Comparison of ENCODE assay signal across 12 cellular contexts in genomic region chr16:30528799-30529457, GRCh38. TPM values are rescaled to one million over a fixed set of nuclear protein-coding genes. Genes with fewer than 3 reads are reported as not detected.
DNase-seq lines count a peak whose midpoint lies in the region; ATAC-seq, FAIRE-seq and TF ChIP-seq lines count a peak whose summit lies in the region.
"Had no signal": no experiment of that assay in that cellular context is flagged by ENCODE, and none has a peak within 500 bp of the region (broad histone marks: within the 10 kb centered on the region; RNA-seq: fewer than 3 reads in every experiment).

No MANE protein-coding gene starts in this region.

- CTCF ChIA-PET in activated naive CD4-positive, alpha-beta T cell treated with anti-CD3 and anti-CD28 coated beads for 36 hours (lab: Charles Lee) = interaction anchor here (0.7 to 3.4 kb wide), 7 partner anchors 28 to 86 kb away, joined by 3 to 9 read pairs (median 3); partner anchors contain the start of gene SEPHS2
- CTCF ChIA-PET in H1 (lab: Charles Lee; ENCODE audit: partially characterized antibody) = interaction anchor here (0.6 to 2.9 kb wide), 9 partner anchors 29 to 86 kb away, joined by 3 to 12 read pairs (median 3); partner anchors contain the start of gene ZNF688

- H3K27me3 ChIP-seq in H1 (replicated peaks in 1 of 4; ENCODE audit: control insufficient read depth in 3 of 4, extremely low read depth in 1 of 4, insufficient read depth in 3 of 4, low read length in 3 of 4) (no peaks in the 10 kb centered on the region), tibial nerve (no peaks in the 10 kb centered on the region)

- H3K27me3 Mint-ChIP-seq in activated naive CD4-positive, alpha-beta T cell treated with anti-CD3 and anti-CD28 coated beads for 36 hours (ENCODE audit: low read depth) = no peaks in the 10 kb centered on the region

- TF ChIP-seq CTCF in H1 (IDR thresholded peaks at IDR 0.05; ENCODE audit: control extremely low read depth in 1 of 3, insufficient read depth in 1 of 3, low read depth in 1 of 3, low read length in 3 of 3) = no peak
- no peak for TF ChIP-seq CTCF in tibial nerve (IDR thresholded peaks at IDR 0.05)

- peaks cover 2% of the 10 kb centered on the region for H3K79me1 ChIP-seq in H1 (ENCODE audit: low read depth, low read length)

- POLR2A ChIA-PET in H1 (lab: Charles Lee; ENCODE audit: partially characterized antibody) = interaction anchor here (1.0 to 3.2 kb wide), 9 partner anchors 10 to 99 kb away, joined by 3 to 20 read pairs (median 3); partner anchors contain the start of genes DCTPP1 and ZNF764

- no peak overlapping the region; a peak in 1 of 7 replicates for H3K9ac ChIP-seq in H1 (replicated peaks in 1 of 4; ENCODE audit: extremely low read depth in 1 of 4, low read depth in 3 of 4, low read length in 3 of 4)

- H3K23me2 ChIP-seq in H1 (ENCODE audit: low read depth, low read length) = peaks cover 2% of the 10 kb centered on the region; the same call in 1 of the 2 replicates

- H3K56ac ChIP-seq in H1 (replicated peaks; ENCODE audit: insufficient read length, low read depth, low read length) = no peak overlapping the region

- H4K20me1 ChIP-seq in H1 (replicated peaks in 1 of 2; ENCODE audit: control insufficient read depth in 1 of 2, insufficient read depth in 2 of 2, low read length in 2 of 2) = peaks cover 0 to 7% of the 10 kb centered on the region in 2 experiments

- no peak overlapping the region for H3K14ac ChIP-seq in H1 (ENCODE audit: insufficient read length)

- no peak overlapping the region for H3K18ac ChIP-seq in H1 (ENCODE audit: extremely low read depth, low read length)

- TF ChIP-seq POLR2A in H1 (IDR thresholded peaks at IDR 0.05; ENCODE audit: control extremely low read depth in 1 of 2, low read depth in 2 of 2, low read length in 2 of 2) (no peak), tibial nerve (IDR thresholded peaks at IDR 0.05) (no peak)

- H2BK5ac ChIP-seq in H1 (ENCODE audit: low read depth, low read length) = no peak overlapping the region

- H3K36me3 ChIP-seq in H1 (ENCODE audit: control insufficient read depth in 2 of 4, insufficient read depth in 4 of 4, low read length in 3 of 4) (peaks cover 0 to 18% (median 2%) of the 10 kb centered on the region in 4 experiments; a peak in 2 of 8 replicates), tibial nerve (peaks cover 0 to 50% (median 7%) of the 10 kb centered on the region in 3 donors)

- no peak overlapping the region for H3K4me3 Mint-ChIP-seq in activated naive CD4-positive, alpha-beta T cell treated with anti-CD3 and anti-CD28 coated beads for 36 hours

- no peak overlapping the region; the same call in 1 of the 2 replicates for H4K8ac ChIP-seq in H1 (ENCODE audit: extremely low read depth, insufficient read depth, low read length)

- no peak overlapping the region for H3K27ac ChIP-seq in H1 (ENCODE audit: low read depth, low read length)
- H3K27ac ChIP-seq in tibial nerve = peak overlapping the region in 3 of 4 donors; percentile 93 to 99 (median 98)

- H3K9me3 ChIP-seq in H1 (ENCODE audit: insufficient read depth in 2 of 2, low read depth in 1 of 2, low read length in 1 of 2) (no peaks in the 10 kb centered on the region), tibial nerve (no peaks in the 10 kb centered on the region)

- H3K4me3 ChIP-seq in H1 (ENCODE audit: extremely low read depth in 1 of 4, insufficient read depth in 2 of 4, low read depth in 3 of 4, low read length in 4 of 4) = no peak overlapping the region
- no peak overlapping the region for H3K4me3 ChIP-seq in tibial nerve

- no peak overlapping the region for H3K4ac ChIP-seq in H1 (replicated peaks; ENCODE audit: insufficient read length, low read depth, low read length)

- H3K27ac Mint-ChIP-seq in activated naive CD4-positive, alpha-beta T cell treated with anti-CD3 and anti-CD28 coated beads for 36 hours = peak overlapping the region; percentile 12

- H2BK12ac ChIP-seq in H1 (ENCODE audit: low read depth, low read length) = no peak overlapping the region; the same call in 1 of the 2 replicates

- H3K4me1 Mint-ChIP-seq in activated naive CD4-positive, alpha-beta T cell treated with anti-CD3 and anti-CD28 coated beads for 36 hours (ENCODE audit: low read depth) = peaks cover 42% of the 10 kb centered on the region

- TF ChIP-seq RAD21 in H1 (IDR thresholded peaks at IDR 0.05 in 1 of 2, conservative IDR thresholded peaks at IDR 0.05 in 1 of 2; ENCODE audit: low read depth in 2 of 2, low read length in 2 of 2) = no peak

- H2AFZ ChIP-seq in H1 (ENCODE audit: low read length) = no peak overlapping the region

- TF ChIP-seq EP300 in H1 (IDR thresholded peaks at IDR 0.05; ENCODE audit: borderline replicate concordance in 1 of 2, low read depth in 2 of 2, low read length in 2 of 2) (no peak), tibial nerve (IDR thresholded peaks at IDR 0.05) (no peak)

- H2BK15ac ChIP-seq in H1 (ENCODE audit: low read length) = 0 out of 2 replicates have a peak overlapping the region, but pooled peaks have one; percentile 83

- peaks cover 5 to 7% (median 6%) of the 10 kb centered on the region in 4 experiments for H3K4me1 ChIP-seq in H1 (replicated peaks in 1 of 4; ENCODE audit: control insufficient read depth in 3 of 4, insufficient read depth in 4 of 4, low read length in 3 of 4)
- peaks cover 0 to 54% (median 16%) of the 10 kb centered on the region in 4 donors for H3K4me1 ChIP-seq in tibial nerve

- H2BK120ac ChIP-seq in H1 (replicated peaks; ENCODE audit: low read depth, low read length) = no peak overlapping the region

- H2BK20ac ChIP-seq in H1 (ENCODE audit: low read length) = no peak overlapping the region

- no peak overlapping the region for H3K23ac ChIP-seq in H1 (ENCODE audit: insufficient read length)

- 86% methylated on average over 4 of the region's 4 CpGs; no CpG with 5 or more reads in 1 of the 2 experiments for WGBS in H1 (ENCODE audit: extremely low coverage in 1 of 2, insufficient coverage in 1 of 2, insufficient read length in 1 of 2, insufficient replicate concordance in 2 of 2, low coverage in 1 of 2, low lambda C conversion rate in 2 of 2, missing lambda C conversion rate in 1 of 2), 2 experiments
- 71 to 90% methylated on average over 3 of the region's 4 CpGs for WGBS in tibial nerve, 2 donors

- H3K9me3 Mint-ChIP-seq in activated naive CD4-positive, alpha-beta T cell treated with anti-CD3 and anti-CD28 coated beads for 36 hours = no peaks in the 10 kb centered on the region

- intact Hi-C loops in activated naive CD4-positive, alpha-beta T cell treated with anti-CD3 and anti-CD28 coated beads for 36 hours (cut with micrococcal nuclease) = no loop called here

- no peak for ATAC-seq in HG03442 (IDR thresholded peaks at IDR 0.05; ENCODE audit: unreplicated experiment)
- ATAC-seq: stimulated activated naive CD8-positive, alpha-beta T cell treated with anti-CD3 and anti-CD28 coated beads, Interleukin-15, Interleukin-2, amounts not matched to agents 100 U/mL and 50 U/mL, for 24 hours had no signal

- H4K91ac ChIP-seq in H1 (replicated peaks; ENCODE audit: insufficient read length, low read length) = no peak overlapping the region

- no peak overlapping the region; a peak in 1 of 4 replicates for H3K4me2 ChIP-seq in H1 (ENCODE audit: insufficient read depth in 1 of 2, low read depth in 2 of 2, low read length in 2 of 2)

- H3K36me3 Mint-ChIP-seq in activated naive CD4-positive, alpha-beta T cell treated with anti-CD3 and anti-CD28 coated beads for 36 hours (ENCODE audit: low read depth) = peaks cover 3% of the 10 kb centered on the region

- H4K5ac ChIP-seq in H1 (ENCODE audit: insufficient read length, low read depth, low read length) = no peak overlapping the region

- H2AK5ac ChIP-seq in H1 (ENCODE audit: low read depth, low read length) = 0 out of 2 replicates have a peak overlapping the region, but pooled peaks have one; percentile 88

- no peak for DNase-seq in activated naive CD4-positive, alpha-beta T cell treated with anti-CD3 and anti-CD28 coated beads for 36 hours
- no peak for DNase-seq in activated naive CD4-positive, alpha-beta T cell treated with anti-CD3 and anti-CD28 coated beads, Interleukin-2, amount 50 U/mL, for 16 hours
- no peak for DNase-seq in H1 (ENCODE audit: low read depth in 1 of 2, low spot score in 2 of 2)
- DNase-seq in tibial nerve (ENCODE audit: low spot score in 2 of 2) = no peak
- DNase-seq in DMS79 (lab: John Stamatoyannopoulos, UW) = no peak
- DNase-seq: activated CD8-positive, alpha-beta memory T cell treated with anti-CD3 and anti-CD28 coated beads, Interleukin-2, amount 50 U/mL, for 48 hours; KG1; NCI-H226; stimulated activated naive CD8-positive, alpha-beta T cell treated with anti-CD3 and anti-CD28 coated beads, Interleukin-15, Interleukin-2, amounts not matched to agents 100 U/mL and 50 U/mL, for 24 hours had no signal

- no peak for FAIRE-seq in H1 (lab: Jason Lieb, UNC)

- H3K79me2 ChIP-seq in H1 (ENCODE audit: control insufficient read depth in 1 of 2, insufficient read depth in 2 of 2, low read length in 2 of 2) = 0 out of 4 replicates have a peak, but pooled peaks cover 0 to 4% of the 10 kb centered on the region in 2 experiments

RNA-seq across cellular contexts. Expression of gene ZNF768, which starts 2.6 kb away (rescaled TPM):
- total RNA-seq in activated naive CD4-positive, alpha-beta T cell treated with anti-CD3 and anti-CD28 coated beads for 36 hours = 1 to 10 TPM; 7.8 to 8.3 TPM
- total RNA-seq in H1 (2021; fragmentation: NEBNext Ultra II Directional; extraction: Animal tissue kit (Norgen Biotek cat#: 25700)) = 34.7 and 36.1 TPM in 2 replicates
- polyA plus RNA-seq in H1 (2011; rRNA removed) = 47.7 and 63.3 TPM in 2 replicates
- polyA plus RNA-seq in H1 (2011; cell fraction: cytosol; rRNA removed) = 42.8 TPM
- 40.0 TPM for polyA plus RNA-seq in H1 (2011; cell fraction: nucleus; rRNA removed)
- polyA plus RNA-seq in H1 (2012, experiment 1 of 2) = 25.3 to 31.6 TPM (median 27.9 TPM) in 4 replicates
- 28.8 TPM for polyA plus RNA-seq in H1 (2012, experiment 2 of 2)
- polyA plus RNA-seq in H1 (2013, experiment 1 of 2) = 26.6 TPM
- polyA plus RNA-seq in H1 (2013, experiment 2 of 2) = 28.4 TPM
- polyA minus RNA-seq in H1 (2011; rRNA and poly(A)+ RNA removed) = 14.0 and 14.1 TPM in 2 replicates
- 29.0 TPM for polyA minus RNA-seq in H1 (2011; cell fraction: cytosol; rRNA and poly(A)+ RNA removed)
- 15.6 TPM for polyA minus RNA-seq in H1 (2011; cell fraction: nucleus; rRNA and poly(A)+ RNA removed)
- total RNA-seq in tibial nerve = 10 to 100 TPM; 22.8 to 40.2 (median 31.8) TPM

RNA-seq across cellular contexts. Expression of gene ZNF747, which starts 5.7 kb away (rescaled TPM):
- total RNA-seq in activated naive CD4-positive, alpha-beta T cell treated with anti-CD3 and anti-CD28 coated beads for 36 hours = 1 to 10 TPM; 5.1 to 6.1 TPM
- 10.3 and 12.0 TPM in 2 replicates for total RNA-seq in H1 (2021; fragmentation: NEBNext Ultra II Directional; extraction: Animal tissue kit (Norgen Biotek cat#: 25700))
- polyA plus RNA-seq in H1 (2011; rRNA removed) = 9.9 and 10.7 TPM in 2 replicates
- polyA plus RNA-seq in H1 (2011; cell fraction: cytosol; rRNA removed) = 8.8 TPM
- polyA plus RNA-seq in H1 (2011; cell fraction: nucleus; rRNA removed) = 7.6 TPM
- polyA plus RNA-seq in H1 (2012, experiment 1 of 2) = 5.0 to 6.3 TPM (median 5.5 TPM) in 4 replicates
- polyA plus RNA-seq in H1 (2012, experiment 2 of 2) = 7.7 TPM
- polyA plus RNA-seq in H1 (2013, experiment 1 of 2) = 5.0 TPM
- 5.1 TPM for polyA plus RNA-seq in H1 (2013, experiment 2 of 2)
- polyA minus RNA-seq in H1 (2011; rRNA and poly(A)+ RNA removed) = 6.0 and 6.5 TPM in 2 replicates
- polyA minus RNA-seq in H1 (2011; cell fraction: cytosol; rRNA and poly(A)+ RNA removed) = 6.8 TPM
- polyA minus RNA-seq in H1 (2011; cell fraction: nucleus; rRNA and poly(A)+ RNA removed) = 11.6 TPM
- 10 to 100 TPM; 17.4 to 22.2 (median 19.6) TPM for total RNA-seq in tibial nerve

RNA-seq across cellular contexts. Expression of gene ZNF764, which starts 29.2 kb away (rescaled TPM):
- total RNA-seq in activated naive CD4-positive, alpha-beta T cell treated with anti-CD3 and anti-CD28 coated beads for 36 hours = 1 to 10 TPM; 7.6 to 9.5 TPM
- 7.7 and 8.4 TPM in 2 replicates for total RNA-seq in H1 (2021; fragmentation: NEBNext Ultra II Directional; extraction: Animal tissue kit (Norgen Biotek cat#: 25700))
- 5.7 and 8.3 TPM in 2 replicates for polyA plus RNA-seq in H1 (2011; rRNA removed)
- 5.5 TPM for polyA plus RNA-seq in H1 (2011; cell fraction: cytosol; rRNA removed)
- polyA plus RNA-seq in H1 (2011; cell fraction: nucleus; rRNA removed) = 8.2 TPM
- 4.7 to 5.7 TPM (median 5.0 TPM) in 4 replicates for polyA plus RNA-seq in H1 (2012, experiment 1 of 2)
- 5.7 TPM for polyA plus RNA-seq in H1 (2012, experiment 2 of 2)
- 4.9 TPM for polyA plus RNA-seq in H1 (2013, experiment 1 of 2)
- polyA plus RNA-seq in H1 (2013, experiment 2 of 2) = 4.6 TPM
- polyA minus RNA-seq in H1 (2011; rRNA and poly(A)+ RNA removed) = 2.0 and 2.3 TPM in 2 replicates
- polyA minus RNA-seq in H1 (2011; cell fraction: cytosol; rRNA and poly(A)+ RNA removed) = 7.2 TPM
- polyA minus RNA-seq in H1 (2011; cell fraction: nucleus; rRNA and poly(A)+ RNA removed) = 4.4 TPM
- 10 to 100 TPM; 12.5 to 16.7 (median 15.3) TPM for total RNA-seq in tibial nerve

RNA-seq across cellular contexts. Expression of gene ZNF688, which starts 42.6 kb away (rescaled TPM):
- 1 to 10 TPM; 3.7 to 3.9 TPM for total RNA-seq in activated naive CD4-positive, alpha-beta T cell treated with anti-CD3 and anti-CD28 coated beads for 36 hours
- total RNA-seq in H1 (2021; fragmentation: NEBNext Ultra II Directional; extraction: Animal tissue kit (Norgen Biotek cat#: 25700)) = 3.5 and 3.7 TPM in 2 replicates
- 2.7 and 6.3 TPM in 2 replicates for polyA plus RNA-seq in H1 (2011; rRNA removed)
- 3.3 TPM for polyA plus RNA-seq in H1 (2011; cell fraction: cytosol; rRNA removed)
- polyA plus RNA-seq in H1 (2011; cell fraction: nucleus; rRNA removed) = 5.4 TPM
- polyA plus RNA-seq in H1 (2012, experiment 1 of 2) = 3.0 to 4.6 TPM (median 3.6 TPM) in 4 replicates
- polyA plus RNA-seq in H1 (2012, experiment 2 of 2) = 1.7 TPM
- 3.8 TPM for polyA plus RNA-seq in H1 (2013, experiment 1 of 2)
- polyA plus RNA-seq in H1 (2013, experiment 2 of 2) = 2.6 TPM
- 0.63 TPM in 2 replicates for polyA minus RNA-seq in H1 (2011; rRNA and poly(A)+ RNA removed)
- polyA minus RNA-seq in H1 (2011; cell fraction: cytosol; rRNA and poly(A)+ RNA removed) = 3.4 TPM
- 3.1 TPM for polyA minus RNA-seq in H1 (2011; cell fraction: nucleus; rRNA and poly(A)+ RNA removed)
- total RNA-seq in tibial nerve = 10 to 100 TPM; 15.7 to 28.6 (median 22.9) TPM

RNA-seq across cellular contexts. Expression of gene ITGAL, which starts 56.4 kb away (rescaled TPM):
- total RNA-seq in activated naive CD4-positive, alpha-beta T cell treated with anti-CD3 and anti-CD28 coated beads for 36 hours = 10 to 100 TPM; 83.8 to 89.0 TPM
- not detected in 2 replicates for total RNA-seq in H1 (2021; fragmentation: NEBNext Ultra II Directional; extraction: Animal tissue kit (Norgen Biotek cat#: 25700))
- 0.02 TPM in 1 of 2 replicates, not detected in the other for polyA plus RNA-seq in H1 (2011; rRNA removed)
- 0.13 TPM for polyA plus RNA-seq in H1 (2011; cell fraction: cytosol; rRNA removed)
- polyA plus RNA-seq in H1 (2011; cell fraction: nucleus; rRNA removed) = 0.03 TPM
- polyA plus RNA-seq in H1 (2012, experiment 1 of 2) = 0.03 to 0.61 TPM in 2 of 4 replicates, not detected in the others
- polyA plus RNA-seq in H1 (2012, experiment 2 of 2) = not detected
- 0.04 TPM for polyA plus RNA-seq in H1 (2013, experiment 1 of 2)
- polyA plus RNA-seq in H1 (2013, experiment 2 of 2) = 0.09 TPM
- polyA minus RNA-seq in H1 (2011; rRNA and poly(A)+ RNA removed) = 0.24 and 0.25 TPM in 2 replicates
- polyA minus RNA-seq in H1 (2011; cell fraction: cytosol; rRNA and poly(A)+ RNA removed) = not detected
- polyA minus RNA-seq in H1 (2011; cell fraction: nucleus; rRNA and poly(A)+ RNA removed) = not detected
- total RNA-seq in tibial nerve = 1 to 10 TPM; 2.4 to 8.8 (median 2.9) TPM
- total RNA-seq: glomerular endothelial cell had no signal
- polyA plus RNA-seq: AG04450 had no signal
